9 cellular contexts compared by ENCODE assay signal in the genomic region with DNA sequence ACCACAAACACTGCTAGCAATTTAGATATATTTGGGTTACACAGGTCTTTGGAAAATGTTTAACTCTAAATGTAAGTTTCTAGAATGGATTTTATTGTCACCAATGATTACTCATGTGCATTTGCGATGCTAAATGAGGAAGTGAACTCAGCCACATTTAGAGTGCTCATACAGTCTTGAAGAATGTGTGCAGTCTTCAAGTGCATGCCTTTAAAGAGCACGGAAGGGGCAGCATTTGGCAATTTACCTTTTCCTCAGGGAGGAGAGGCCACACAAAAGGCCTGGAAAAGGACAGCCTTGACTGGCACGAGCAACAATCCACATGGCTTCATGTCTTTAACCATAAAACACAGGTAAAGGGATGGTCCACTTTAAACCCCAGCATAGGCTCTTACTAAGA.
DNase-seq lines count a peak whose midpoint lies in the region; ATAC-seq and TF ChIP-seq lines count a peak whose summit lies in the region.
"Had no signal": no experiment of that assay in that cellular context is flagged by ENCODE, and none has a peak within 500 bp of the region (broad histone marks: within the 10 kb centered on the region; RNA-seq: fewer than 3 reads in every experiment).

No MANE protein-coding gene starts in this region.

- intact Hi-C loops in MCF 10A (cut with micrococcal nuclease) = no loop called here

- peak overlapping the region; percentile 89 for H3K27ac Mint-ChIP-seq in activated naive CD4-positive, alpha-beta T cell treated with anti-CD3 and anti-CD28 coated beads, Interleukin-2, amount 50 U/mL, for 24 hours
- peak overlapping the region; percentile 52 to 91 (median 86) for H3K27ac Mint-ChIP-seq in naive B cell
- no peak overlapping the region for H3K27ac Mint-ChIP-seq in MCF 10A (ENCODE audit: low read depth, unreplicated experiment)

- BruUV-seq in MCF 10A (replicated peaks; lab: Mats Ljungman, UMichigan) = no TSS peak

- H3K36me3 Mint-ChIP-seq in activated naive CD4-positive, alpha-beta T cell treated with anti-CD3 and anti-CD28 coated beads, Interleukin-2, amount 50 U/mL, for 24 hours = peaks cover 10% of the 10 kb centered on the region
- no peaks in the 10 kb centered on the region for H3K36me3 Mint-ChIP-seq in naive B cell
- peaks cover 8% of the 10 kb centered on the region for H3K36me3 Mint-ChIP-seq in MCF 10A (ENCODE audit: insufficient read depth, unreplicated experiment)

- peak; percentile 75 for ATAC-seq in HG03066 (IDR thresholded peaks at IDR 0.05; ENCODE audit: low read depth, unreplicated experiment)
- ATAC-seq in naive B cell (ENCODE audit: low read depth in 2 of 2) = peak; percentile 90 to 93

- H2BK5ac ChIP-seq in neuronal stem cell (ENCODE audit: low read length) = no peak overlapping the region

- no peak overlapping the region for H2AK5ac ChIP-seq in neuronal stem cell (ENCODE audit: low read depth, low read length)

- H3K27me3 ChIP-seq in neuronal stem cell (ENCODE audit: control insufficient read depth in 3 of 3, insufficient read depth in 3 of 3, low read depth in 1 of 3, low read length in 3 of 3) = no peaks in the 10 kb centered on the region

- H3K4me2 ChIP-seq in neuronal stem cell (ENCODE audit: insufficient read depth, low read length, poor library complexity, severe bottlenecking) = no peak overlapping the region

- H4K91ac ChIP-seq in neuronal stem cell (ENCODE audit: low read depth, low read length, poor library complexity) = no peak overlapping the region

- H3K4ac ChIP-seq in neuronal stem cell (ENCODE audit: low read length) = no peak overlapping the region

- CTCF ChIA-PET in MCF 10A (lab: Yijun Ruan, JAX) = no interaction called here

- H3K9ac ChIP-seq in SK-N-MC (ENCODE audit: insufficient read length) = no peak overlapping the region
- H3K9ac ChIP-seq in neuronal stem cell (ENCODE audit: low read depth, low read length, poor library complexity) = no peak overlapping the region
- H3K9ac ChIP-seq: parathyroid adenoma had no signal

- no peaks in the 10 kb centered on the region for H3K79me1 ChIP-seq in neuronal stem cell (ENCODE audit: low read depth, low read length)

- peaks cover 90% of the 10 kb centered on the region for H3K4me1 Mint-ChIP-seq in activated naive CD4-positive, alpha-beta T cell treated with anti-CD3 and anti-CD28 coated beads, Interleukin-2, amount 50 U/mL, for 24 hours
- H3K4me1 Mint-ChIP-seq in naive B cell (peaks cover 67 to 74% (median 71%) of the 10 kb centered on the region in 3 donors), MCF 10A (ENCODE audit: insufficient read depth, unreplicated experiment) (peaks cover 24% of the 10 kb centered on the region)

- no peak overlapping the region for H4K8ac ChIP-seq in neuronal stem cell (ENCODE audit: low read depth, low read length)

- no CpG with 5 or more reads among the region's 3 CpGs for WGBS in neuronal stem cell (ENCODE audit: extremely low coverage in 2 of 2, insufficient read length in 2 of 2, insufficient replicate concordance in 1 of 2), 2 donors

- no peaks in the 10 kb centered on the region for H3K27me3 Mint-ChIP-seq in activated naive CD4-positive, alpha-beta T cell treated with anti-CD3 and anti-CD28 coated beads, Interleukin-2, amount 50 U/mL, for 24 hours
- H3K27me3 Mint-ChIP-seq in naive B cell (no peaks in the 10 kb centered on the region), MCF 10A (ENCODE audit: insufficient read depth, unreplicated experiment) (no peaks in the 10 kb centered on the region)

- H2BK120ac ChIP-seq in neuronal stem cell (ENCODE audit: low read depth, low read length) = no peak overlapping the region

- no peak overlapping the region for H3K14ac ChIP-seq in neuronal stem cell (ENCODE audit: low read length)

- no peak for TF ChIP-seq CTCF in MCF 10A (IDR thresholded peaks at IDR 0.05; ENCODE audit: unreplicated experiment)

- no peaks in the 10 kb centered on the region for H3K9me3 ChIP-seq in SK-N-MC (ENCODE audit: low read depth, low read length)
- no peaks in the 10 kb centered on the region for H3K9me3 ChIP-seq in neuronal stem cell (replicated peaks in 1 of 2; ENCODE audit: control insufficient read depth in 2 of 2, insufficient read depth in 1 of 2, low read depth in 1 of 2, low read length in 2 of 2)

- H3K4me3 ChIP-seq in SK-N-MC (no peak overlapping the region), neuronal stem cell (ENCODE audit: low read length in 2 of 2) (no peak overlapping the region)

- H2BK15ac ChIP-seq in neuronal stem cell (ENCODE audit: low read length) = no peak overlapping the region

- H2AFZ ChIP-seq in neuronal stem cell (ENCODE audit: low read length) = no peak overlapping the region
- H2AFZ ChIP-seq: parathyroid adenoma had no signal

- H3K4me1 ChIP-seq in neuronal stem cell (ENCODE audit: control insufficient read depth in 2 of 2, insufficient read depth in 1 of 2, low read depth in 1 of 2, low read length in 2 of 2) = no peaks in the 10 kb centered on the region
- H3K4me1 ChIP-seq: parathyroid adenoma had no signal

- H2BK12ac ChIP-seq in neuronal stem cell (ENCODE audit: low read length) = no peak overlapping the region

- POLR2A ChIA-PET in MCF 10A (lab: Yijun Ruan, JAX) = no interaction called here

- peak overlapping the region; percentile 63 for H3K4me3 Mint-ChIP-seq in activated naive CD4-positive, alpha-beta T cell treated with anti-CD3 and anti-CD28 coated beads, Interleukin-2, amount 50 U/mL, for 24 hours
- peak overlapping the region in 5 of 8 donors; percentile 33 to 87 (median 76) for H3K4me3 Mint-ChIP-seq in naive B cell
- no peak overlapping the region for H3K4me3 Mint-ChIP-seq in MCF 10A (ENCODE audit: unreplicated experiment)

- no peak overlapping the region for H3K18ac ChIP-seq in neuronal stem cell (ENCODE audit: low read length)

- H3K36me3 ChIP-seq in SK-N-MC (ENCODE audit: insufficient read depth, low read length) (no peaks in the 10 kb centered on the region), neuronal stem cell (replicated peaks in 1 of 2; ENCODE audit: control insufficient read depth in 2 of 2, insufficient read depth in 2 of 2, low read length in 2 of 2) (peaks cover 0 to 3% of the 10 kb centered on the region in 2 donors)

- peaks cover 14% of the 10 kb centered on the region for H3K9me3 Mint-ChIP-seq in activated naive CD4-positive, alpha-beta T cell treated with anti-CD3 and anti-CD28 coated beads, Interleukin-2, amount 50 U/mL, for 24 hours
- peaks cover 0 to 6% (median 0%) of the 10 kb centered on the region in 7 donors for H3K9me3 Mint-ChIP-seq in naive B cell
- H3K9me3 Mint-ChIP-seq in MCF 10A (ENCODE audit: unreplicated experiment) = no peaks in the 10 kb centered on the region

- H3K27ac ChIP-seq in SK-N-MC (peak overlapping the region; percentile 65; the same call in 1 of the 2 replicates), neuronal stem cell (replicated peaks; ENCODE audit: low read length) (no peak overlapping the region)
- H3K27ac ChIP-seq: parathyroid adenoma had no signal

- H3K23ac ChIP-seq in neuronal stem cell (ENCODE audit: low read depth, low read length, poor library complexity) = no peak overlapping the region

- no peak for DNase-seq in activated naive CD4-positive, alpha-beta T cell treated with anti-CD3 and anti-CD28 coated beads, Interleukin-2, amount 50 U/mL, for 16 hours
- DNase-seq in SK-N-MC (ENCODE audit: low read depth, low spot score) (no peak), naive B cell (no peak), MCF 10A (ENCODE audit: unreplicated experiment) (no peak), neuronal stem cell (ENCODE audit: low spot score) (no peak), cerebellum (ENCODE audit: low spot score) (no peak)
